ENCODE assay signal across 8 cellular contexts in the genomic region with DNA sequence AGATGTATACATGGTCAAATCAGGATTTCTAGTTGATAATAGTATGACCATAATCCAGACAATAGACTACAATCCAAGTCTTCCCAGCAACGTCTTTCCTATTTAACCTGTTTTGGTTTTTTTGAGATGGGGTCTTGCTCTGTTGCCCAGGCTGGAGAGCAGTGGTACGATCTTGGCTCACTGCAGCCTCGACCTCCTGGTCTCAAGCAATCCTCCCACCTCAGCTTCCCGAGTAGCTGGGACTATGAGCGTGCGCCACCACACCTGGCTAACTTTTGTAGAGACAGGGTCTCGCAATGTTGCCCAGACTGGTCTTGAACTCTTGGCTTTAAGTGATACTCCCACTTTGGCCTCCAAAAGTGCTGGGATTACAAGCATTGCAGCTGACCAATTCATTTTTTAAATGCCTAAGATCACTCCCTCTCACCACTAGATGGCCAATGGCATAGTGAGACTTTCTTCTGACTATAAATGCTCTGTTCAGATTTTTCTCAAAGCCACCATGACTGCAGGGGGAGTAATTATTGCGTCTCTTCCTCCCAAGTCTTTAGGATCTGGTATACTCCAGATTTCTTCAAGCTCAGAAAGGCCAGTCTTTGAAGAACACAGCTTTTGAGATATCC. TPM values are rescaled to one million over a fixed set of nuclear protein-coding genes. Genes with fewer than 3 reads are reported as not detected.
DNase-seq lines count a peak whose midpoint lies in the region; ATAC-seq and TF ChIP-seq lines count a peak whose summit lies in the region.

No MANE protein-coding gene starts in this region.

- peak; percentile 29 for DNase-seq in GM03348 (ENCODE audit: low spot score)
- DNase-seq in Kasumi-1 (lab: John Stamatoyannopoulos, UW): peak; percentile 46 to 61
- no peak for DNase-seq in chondrocyte (ENCODE audit: low spot score)
- DNase-seq in neural crest cell (ENCODE audit: low read depth, low spot score): no peak
- DNase-seq in activated naive CD4-positive, alpha-beta T cell treated with anti-CD3 and anti-CD28 coated beads for 36 hours: no peak

- intact Hi-C loops in activated naive CD4-positive, alpha-beta T cell treated with anti-CD3 and anti-CD28 coated beads for 36 hours (cut with micrococcal nuclease): no loop called here

- H3K27me3 Mint-ChIP-seq in chondrocyte (ENCODE audit: low read depth) (no peaks in the 10 kb centered on the region), neural crest cell (ENCODE audit: low read depth) (no peaks in the 10 kb centered on the region)
- H3K27me3 Mint-ChIP-seq in activated naive CD4-positive, alpha-beta T cell treated with anti-CD3 and anti-CD28 coated beads for 36 hours (ENCODE audit: low read depth): no peaks in the 10 kb centered on the region

- H3K27ac Mint-ChIP-seq in chondrocyte (ENCODE audit: unreplicated experiment): no peak overlapping the region
- H3K27ac Mint-ChIP-seq in neural crest cell (ENCODE audit: unreplicated experiment): no peak overlapping the region
- no peak overlapping the region for H3K27ac Mint-ChIP-seq in activated naive CD4-positive, alpha-beta T cell treated with anti-CD3 and anti-CD28 coated beads for 36 hours

- H3K9me3 Mint-ChIP-seq in chondrocyte (ENCODE audit: low read depth) (no peaks in the 10 kb centered on the region), neural crest cell (no peaks in the 10 kb centered on the region)
- H3K9me3 Mint-ChIP-seq in activated naive CD4-positive, alpha-beta T cell treated with anti-CD3 and anti-CD28 coated beads for 36 hours: no peaks in the 10 kb centered on the region

- no peak for ATAC-seq in GM18517 (IDR thresholded peaks at IDR 0.05; ENCODE audit: unreplicated experiment)
- ATAC-seq in HG03432 (IDR thresholded peaks at IDR 0.05; ENCODE audit: unreplicated experiment): no peak
- no peak for ATAC-seq in HG03175 (IDR thresholded peaks at IDR 0.05; ENCODE audit: unreplicated experiment)

- no peak overlapping the region for H3K4me3 Mint-ChIP-seq in chondrocyte (ENCODE audit: unreplicated experiment)
- no peak overlapping the region for H3K4me3 Mint-ChIP-seq in neural crest cell
- no peak overlapping the region for H3K4me3 Mint-ChIP-seq in activated naive CD4-positive, alpha-beta T cell treated with anti-CD3 and anti-CD28 coated beads for 36 hours

- CTCF ChIA-PET in activated naive CD4-positive, alpha-beta T cell treated with anti-CD3 and anti-CD28 coated beads for 36 hours (lab: Charles Lee): interaction anchor here (0.6 to 2.0 kb wide), 4 partner anchors 8 to 296 kb away, joined by 3 to 12 read pairs (median 4); no protein-coding TSS in a partner anchor

- H3K36me3 Mint-ChIP-seq in chondrocyte (ENCODE audit: low read depth): peaks cover 12% of the 10 kb centered on the region
- peaks cover 6% of the 10 kb centered on the region for H3K36me3 Mint-ChIP-seq in neural crest cell (ENCODE audit: low read depth)
- H3K36me3 Mint-ChIP-seq in activated naive CD4-positive, alpha-beta T cell treated with anti-CD3 and anti-CD28 coated beads for 36 hours (ENCODE audit: low read depth): no peaks in the 10 kb centered on the region

- TF ChIP-seq CTCF in chondrocyte (IDR thresholded peaks at IDR 0.05) (peak; percentile 70), neural crest cell (conservative IDR thresholded peaks at IDR 0.05) (peak; percentile 59)

- H3K4me1 Mint-ChIP-seq in chondrocyte (ENCODE audit: low read depth) (no peaks in the 10 kb centered on the region), neural crest cell (no peaks in the 10 kb centered on the region)
- peaks cover 12% of the 10 kb centered on the region for H3K4me1 Mint-ChIP-seq in activated naive CD4-positive, alpha-beta T cell treated with anti-CD3 and anti-CD28 coated beads for 36 hours (ENCODE audit: low read depth)

RNA-seq across cellular contexts. Expression of a gene that starts 47.6 kb away (rescaled TPM):
- total RNA-seq in chondrocyte: 41.8 to 55.7 TPM (median 45.2 TPM) in 3 replicates
- 79.9 and 80.8 TPM in 2 replicates for total RNA-seq in neural crest cell
- total RNA-seq in activated naive CD4-positive, alpha-beta T cell treated with anti-CD3 and anti-CD28 coated beads for 36 hours: 10 to 100 TPM; 54.4 to 57.3 TPM

Comparison
In these comparisons a context has a peak if more than half of its experiments do, and no peak if none do; other contexts are left out.
1. DNase-seq: peak in GM03348 (single experiment) and Kasumi-1 (2 of 2); none in chondrocyte (single experiment), neural crest cell (single experiment) and activated naive CD4-positive, alpha-beta T cell treated with anti-CD3 and anti-CD28 coated beads for 36 hours (single experiment).